ENCODE assay signal across 11 cellular contexts in the genomic region with DNA sequence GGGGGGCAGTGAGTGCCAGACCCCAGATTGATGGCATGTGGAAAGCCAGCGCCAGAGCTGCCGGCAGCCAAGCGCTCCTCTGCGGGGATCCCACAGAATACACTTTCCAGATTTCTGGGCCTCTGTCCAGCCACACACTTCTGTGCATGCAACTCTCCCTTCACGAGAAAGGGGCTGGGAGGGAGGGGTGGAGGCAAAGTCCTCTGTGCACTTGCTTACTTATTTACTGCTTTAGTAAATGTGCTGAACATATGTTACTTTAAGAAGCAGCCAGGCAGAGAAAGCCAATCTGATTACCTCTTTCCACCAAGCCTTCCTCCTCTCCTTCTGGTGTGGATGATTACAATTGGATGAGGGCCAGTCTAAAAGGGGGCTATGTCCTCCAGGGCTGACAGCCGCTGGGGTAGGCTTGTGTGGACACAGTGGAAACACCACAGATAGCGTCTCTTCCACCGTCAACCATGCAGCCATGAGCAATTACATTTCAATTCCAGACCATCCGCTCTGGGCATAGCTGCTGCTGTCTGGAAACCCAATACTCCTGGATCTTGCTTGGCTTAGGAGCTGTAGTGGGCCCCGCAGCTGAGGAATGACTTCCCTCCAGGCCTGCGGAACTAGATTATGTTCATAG.
DNase-seq lines count a peak whose midpoint lies in the region; ATAC-seq, FAIRE-seq and TF ChIP-seq lines count a peak whose summit lies in the region.
"Had no signal": no experiment of that assay in that cellular context is flagged by ENCODE, and none has a peak within 500 bp of the region (broad histone marks: within the 10 kb centered on the region; RNA-seq: fewer than 3 reads in every experiment).

No MANE protein-coding gene starts in this region.

- no peak overlapping the region for H3K9ac ChIP-seq in stomach smooth muscle (ENCODE audit: low read length in 2 of 2)

- H3K27ac ChIP-seq in caudate nucleus (ENCODE audit: low read depth, low read length) (peak overlapping the region; percentile 2), lower lobe of right lung (no peak overlapping the region), stomach smooth muscle (ENCODE audit: low read length) (peak overlapping the region; percentile 56), small intestine (ENCODE audit: low read depth in 1 of 2, low read length in 1 of 2) (no peak overlapping the region)
- H3K27ac ChIP-seq: adrenal gland, epithelial cell of prostate had no signal

- DNase-seq in NCI-H1694 (lab: John Stamatoyannopoulos, UW): peak; percentile 94
- DNase-seq in caudate nucleus (lab: John Stamatoyannopoulos, UW): peak in 14 of 61 donors; percentile 1 to 38 (median 4)
- DNase-seq in lower lobe of right lung: no peak
- DNase-seq in COR-L47 (lab: John Stamatoyannopoulos, UW): no peak
- no peak for DNase-seq in SIG-M5 treated with dmso at 0.1 percent for 504 hours (lab: John Stamatoyannopoulos, UW; ENCODE audit: unreplicated experiment)
- no peak for DNase-seq in small intestine
- DNase-seq: adrenal gland had no signal

- WGBS in small intestine, 3 donors: 39 to 53% (median 46%) methylated on average over 11 of the region's 11 CpGs

- ATAC-seq in lower lobe of right lung (peak; percentile 56 to 61), HG03135 (IDR thresholded peaks at IDR 0.05; ENCODE audit: unreplicated experiment) (no peak)
- ATAC-seq: left colon had no signal

- H3K9me3 ChIP-seq in lower lobe of right lung: no peaks in the 10 kb centered on the region
- no peaks in the 10 kb centered on the region for H3K9me3 ChIP-seq in stomach smooth muscle (ENCODE audit: control insufficient read depth in 2 of 2, low read length in 2 of 2)
- H3K9me3 ChIP-seq in small intestine (ENCODE audit: control insufficient read depth, low read depth): peaks cover 3% of the 10 kb centered on the region
- H3K9me3 ChIP-seq: adrenal gland had no signal

- H3K27me3 ChIP-seq in lower lobe of right lung (ENCODE audit: low read depth): no peaks in the 10 kb centered on the region
- H3K27me3 ChIP-seq in stomach smooth muscle (ENCODE audit: control insufficient read depth in 1 of 2, insufficient read depth in 2 of 2, low read length in 2 of 2): no peaks in the 10 kb centered on the region
- H3K27me3 ChIP-seq in small intestine (ENCODE audit: control insufficient read depth in 2 of 2, insufficient read depth in 2 of 2, low read length in 2 of 2): no peaks in the 10 kb centered on the region
- H3K27me3 ChIP-seq: adrenal gland had no signal

- intact Hi-C loops in lower lobe of right lung (cut with DNase I): no loop called here

- H3K4me1 ChIP-seq in lower lobe of right lung: peaks cover 16% of the 10 kb centered on the region
- H3K4me1 ChIP-seq in stomach smooth muscle (ENCODE audit: control insufficient read depth, insufficient read depth, low read length): peaks cover 18% of the 10 kb centered on the region
- no peaks in the 10 kb centered on the region for H3K4me1 ChIP-seq in small intestine (ENCODE audit: control insufficient read depth in 2 of 2, insufficient read depth in 1 of 2, low read depth in 1 of 2, low read length in 1 of 2)
- H3K4me1 ChIP-seq: adrenal gland had no signal

- no peak for FAIRE-seq in small intestine (lab: Jason Lieb, UNC)

- H3K36me3 ChIP-seq in lower lobe of right lung: no peaks in the 10 kb centered on the region
- H3K36me3 ChIP-seq in stomach smooth muscle (ENCODE audit: control insufficient read depth in 2 of 2, insufficient read depth in 2 of 2, low read length in 2 of 2): no peaks in the 10 kb centered on the region
- no peaks in the 10 kb centered on the region for H3K36me3 ChIP-seq in small intestine (ENCODE audit: control insufficient read depth in 2 of 2, insufficient read depth in 2 of 2, low read length in 2 of 2)
- H3K36me3 ChIP-seq: adrenal gland had no signal

- H3K4me3 ChIP-seq in lower lobe of right lung: no peak overlapping the region
- H3K4me3 ChIP-seq in stomach smooth muscle (ENCODE audit: low read length in 2 of 2): peak overlapping the region; percentile 31 to 59
- H3K4me3 ChIP-seq in small intestine (ENCODE audit: low read depth in 1 of 2, low read length in 2 of 2): no peak overlapping the region
- H3K4me3 ChIP-seq: adrenal gland had no signal

- TF ChIP-seq CTCF in lower lobe of right lung (IDR thresholded peaks at IDR 0.05): no peak

Comparison
In these comparisons a context has a peak if more than half of its experiments do, and no peak if none do; other contexts are left out.
1. H3K27ac ChIP-seq: peak in caudate nucleus (single experiment) and stomach smooth muscle (single experiment); none in lower lobe of right lung (single experiment) and small intestine (0 of 2).
2. H3K4me3 ChIP-seq: peak in stomach smooth muscle (2 of 2); none in lower lobe of right lung (single experiment) and small intestine (0 of 2).